ENCODE assay signal across 15 cellular contexts in genomic region chr1:238681451-238681850, GRCh38.
"Had no signal": no experiment of that assay in that cellular context is flagged by ENCODE, and none has a peak within 500 bp of the region (broad histone marks: within the 10 kb centered on the region; RNA-seq: fewer than 3 reads in every experiment).

No MANE protein-coding gene starts in this region.

- H3K27me3 Mint-ChIP-seq: activated naive CD8-positive, alpha-beta T cell treated with anti-CD3 and anti-CD28 coated beads, Interleukin-2, amount 50 U/mL, for 24 hours; central memory CD8-positive, alpha-beta T cell; dendritic cell treated with granulocyte-macrophage colony-stimulating factor and Interleukin-4, amounts not matched to agents 40 ng/mL and 50 ng/mL, for 4 days; effector memory CD8-positive, alpha-beta T cell; stimulated activated naive B cell treated with anti-CD40 and anti-IgM and Interleukin-4, amounts not matched to agents 10 μg/mL and 1 μg/mL and 100 μg/mL, for 72 hours had no signal

- H3K36me3 ChIP-seq: ovary, transverse colon had no signal

- H3K4me3 Mint-ChIP-seq: activated naive CD8-positive, alpha-beta T cell treated with anti-CD3 and anti-CD28 coated beads, Interleukin-2, amount 50 U/mL, for 24 hours; central memory CD8-positive, alpha-beta T cell; dendritic cell treated with granulocyte-macrophage colony-stimulating factor and Interleukin-4, amounts not matched to agents 40 ng/mL and 50 ng/mL, for 4 days; effector memory CD8-positive, alpha-beta T cell; stimulated activated naive B cell treated with anti-CD40 and anti-IgM and Interleukin-4, amounts not matched to agents 10 μg/mL and 1 μg/mL and 100 μg/mL, for 72 hours had no signal

- H3K27ac Mint-ChIP-seq: activated naive CD8-positive, alpha-beta T cell treated with anti-CD3 and anti-CD28 coated beads, Interleukin-2, amount 50 U/mL, for 24 hours; dendritic cell treated with granulocyte-macrophage colony-stimulating factor and Interleukin-4, amounts not matched to agents 40 ng/mL and 50 ng/mL, for 4 days; effector memory CD8-positive, alpha-beta T cell; stimulated activated naive B cell treated with anti-CD40 and anti-IgM and Interleukin-4, amounts not matched to agents 10 μg/mL and 1 μg/mL and 100 μg/mL, for 72 hours had no signal

- ATAC-seq: activated naive CD8-positive, alpha-beta T cell treated with anti-CD3 and anti-CD28 coated beads, Interleukin-2, amount 50 U/mL, for 24 hours; effector memory CD8-positive, alpha-beta T cell; stimulated activated naive B cell treated with anti-CD40 and anti-IgM and Interleukin-4, amounts not matched to agents 10 μg/mL and 1 μg/mL and 100 μg/mL, for 72 hours had no signal

- DNase-seq: activated CD4-positive, alpha-beta T cell treated with anti-CD3 and anti-CD28 coated beads for 48 hours; activated CD8-positive, alpha-beta memory T cell treated with anti-CD3 and anti-CD28 coated beads for 24 hours; activated naive CD4-positive, alpha-beta T cell treated with Interleukin-2 at 50 U/mL for 16 hours; activated naive CD8-positive, alpha-beta T cell treated with anti-CD3 and anti-CD28 coated beads, Interleukin-2, amount 50 U/mL, for 24 hours; effector memory CD8-positive, alpha-beta T cell; hippocampal formation; ovary; retina; stimulated activated naive B cell treated with anti-CD40 and anti-IgM and Interleukin-4, amounts not matched to agents 10 μg/mL and 1 μg/mL and 100 μg/mL, for 72 hours; substantia nigra; transverse colon had no signal

- H3K4me1 Mint-ChIP-seq: activated naive CD8-positive, alpha-beta T cell treated with anti-CD3 and anti-CD28 coated beads, Interleukin-2, amount 50 U/mL, for 24 hours; central memory CD8-positive, alpha-beta T cell; stimulated activated naive B cell treated with anti-CD40 and anti-IgM and Interleukin-4, amounts not matched to agents 10 μg/mL and 1 μg/mL and 100 μg/mL, for 72 hours had no signal

- H3K27ac ChIP-seq: ovary, transverse colon, VCaP had no signal

- H3K27me3 ChIP-seq: ovary, transverse colon had no signal

- H3K36me3 Mint-ChIP-seq: stimulated activated naive B cell treated with anti-CD40 and anti-IgM and Interleukin-4, amounts not matched to agents 10 μg/mL and 1 μg/mL and 100 μg/mL, for 72 hours had no signal

- H3K4me3 ChIP-seq: ovary, smooth muscle cell, transverse colon had no signal
